In the genomic region with DNA sequence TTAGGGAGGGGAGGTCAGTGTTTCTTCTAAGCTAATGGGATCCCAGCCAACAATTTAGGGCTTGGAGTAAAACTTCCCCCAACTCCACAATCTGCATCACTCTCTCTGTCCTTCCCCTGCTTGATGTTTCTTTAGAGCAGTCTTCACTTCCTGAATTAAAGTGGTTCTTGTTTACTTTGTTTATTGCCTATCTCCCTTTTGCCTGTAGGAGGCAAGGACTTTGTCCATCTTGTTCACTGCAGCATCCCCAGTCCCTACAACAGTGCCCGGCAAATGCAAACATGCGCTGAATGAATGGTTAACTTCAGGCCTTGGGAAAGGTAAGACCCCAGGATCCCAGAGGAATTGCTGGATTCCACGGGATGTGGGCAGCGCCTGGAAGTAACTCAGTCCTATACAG, we compare ENCODE assay signal across 7 cellular contexts.
DNase-seq lines count a peak whose midpoint lies in the region; ATAC-seq, FAIRE-seq and TF ChIP-seq lines count a peak whose summit lies in the region.
"Not testable (repeated sequence)": the region's sequence is repeated elsewhere in the genome, so short reads cannot be mapped to it uniquely, and the experiment has no call there.

No MANE protein-coding gene starts in this region.

- CTCF ChIA-PET in A549 (lab: Yijun Ruan, JAX) = interaction anchor here (1.2 to 1.6 kb wide), 3 partner anchors 10 to 599 kb away, joined by 3 to 4 read pairs (median 3); no protein-coding TSS in a partner anchor
- CTCF ChIA-PET in PC-3 (lab: Charles Lee); K562 (lab: Yijun Ruan, JAX; ENCODE audit: low intra/inter-chr PET ratio); HepG2 (lab: Yijun Ruan, JAX; ENCODE audit: low intra/inter-chr PET ratio, low total read pairs): not testable (repeated sequence)

- peak overlapping the region; percentile 9 for H3K4me3 Mint-ChIP-seq in nephron progenitor cell

- not testable (repeated sequence) for H3K36me3 ChIP-seq in PC-3 (ENCODE audit: low read depth, low read length); K562 (ENCODE audit: control insufficient read depth, insufficient read depth, low read length); HepG2 (replicated peaks in 1 of 2; ENCODE audit: control insufficient read depth in 1 of 2, insufficient read depth in 2 of 2, low read length in 2 of 2)

- FAIRE-seq in A549 (lab: Jason Lieb, UNC); K562 (lab: Jason Lieb, UNC): not testable (repeated sequence)
- peak; percentile 90 for FAIRE-seq in HepG2 (lab: Jason Lieb, UNC)

- not testable (repeated sequence) for H3K27me3 ChIP-seq in PC-3 (ENCODE audit: low read length); HepG2 (ENCODE audit: control insufficient read depth in 1 of 2, insufficient read depth in 2 of 2, low read length in 2 of 2)
- H3K27me3 ChIP-seq in K562 (ENCODE audit: control insufficient read depth in 2 of 2, insufficient read depth in 2 of 2, low read length in 2 of 2) = peaks cover 4 to 18% of the 10 kb centered on the region in 2 experiments; a peak in 4 of 5 replicates

- not testable (repeated sequence) for H4K20me1 ChIP-seq in PC-3 (ENCODE audit: low read length); K562 (replicated peaks; ENCODE audit: control insufficient read depth, insufficient read depth, low read length); HepG2 (ENCODE audit: insufficient read depth, low read length)

- H3K9me2 ChIP-seq in PC-3 (replicated peaks; ENCODE audit: low read length) = not testable (repeated sequence)

- not testable (repeated sequence) for H3K9ac ChIP-seq in PC-3 (ENCODE audit: low read length); K562 (ENCODE audit: insufficient read depth in 1 of 2, low read depth in 2 of 2, low read length in 2 of 2); HepG2 (ENCODE audit: insufficient read depth, low read depth, low read length)

- H3K79me2 ChIP-seq in PC-3 (ENCODE audit: low read length); K562 (ENCODE audit: control insufficient read depth, insufficient read depth, low read length); HepG2 (ENCODE audit: insufficient read depth, low read length): not testable (repeated sequence)

- not testable (repeated sequence) for H3K4me2 ChIP-seq in A549; PC-3 (ENCODE audit: low read length); K562 (ENCODE audit: insufficient read depth, low read length)
- peak overlapping the region; percentile 53 for H3K4me2 ChIP-seq in HepG2 (ENCODE audit: low read depth, low read length)

- not testable (repeated sequence) for H3F3A ChIP-seq in PC-3 (ENCODE audit: low read length, unreplicated experiment)

- not testable (repeated sequence) for BruUV-seq in PC-3 (replicated peaks; lab: Mats Ljungman, UMichigan); K562 (replicated peaks; lab: Mats Ljungman, UMichigan); HepG2 (replicated peaks; lab: Mats Ljungman, UMichigan)

- intact Hi-C loops in PC-3 (cut with micrococcal nuclease); K562 (cut with micrococcal nuclease); HepG2 (cut with micrococcal nuclease; ENCODE audit: unreplicated experiment): not testable (repeated sequence)

- not testable (repeated sequence) for TF ChIP-seq CTCF in A549 (IDR thresholded peaks at IDR 0.05); PC-3 (conservative IDR thresholded peaks at IDR 0.05; ENCODE audit: low read depth, low read length); K562 (IDR thresholded peaks at IDR 0.05 in 2 of 3, conservative IDR thresholded peaks at IDR 0.05 in 1 of 3; ENCODE audit: insufficient read depth in 2 of 3, low read depth in 1 of 3, low read length in 3 of 3); nephron progenitor cell (IDR thresholded peaks at IDR 0.05)
- TF ChIP-seq CTCF in epithelial cell of esophagus (IDR thresholded peaks at IDR 0.05; ENCODE audit: insufficient read depth, low read depth, low read length, missing control alignments) (peak; percentile 6), HepG2 (CRISPR knock-in tag; IDR thresholded peaks at IDR 0.05) (peak; percentile 35)

- DNase-seq in A549 (ENCODE audit: low read depth in 1 of 2, low spot score in 1 of 2); PC-3; K562 (ENCODE audit: extremely low read depth in 1 of 4, low spot score in 3 of 4); epithelial cell of esophagus (ENCODE audit: low read depth); nephron progenitor cell: not testable (repeated sequence)
- DNase-seq in HuH-7 (ENCODE audit: low spot score) = peak; percentile 65
- peak; percentile 76 for DNase-seq in HepG2 (ENCODE audit: low spot score)

- not testable (repeated sequence) for H3K9me3 ChIP-seq in A549; PC-3 (ENCODE audit: low read length); K562 (replicated peaks; ENCODE audit: control insufficient read depth, insufficient read depth, low read depth, low read length); HepG2 (ENCODE audit: low read length)

- not testable (repeated sequence) for H3K27ac ChIP-seq in A549; PC-3 (ENCODE audit: low read length); K562 (ENCODE audit: extremely low read depth, low read depth, low read length); HepG2 (ENCODE audit: extremely low read length, insufficient read depth, low read length)

- ATAC-seq in A549 = peak; percentile 39 to 70; a peak in 3 of 6 replicates
- peak; percentile 33; the same call in 1 of the 2 replicates for ATAC-seq in PC-3
- not testable (repeated sequence) for ATAC-seq in K562
- peak; percentile 99 for ATAC-seq in HepG2

- not testable (repeated sequence) for H3K27ac Mint-ChIP-seq in nephron progenitor cell

- H3K4me3 ChIP-seq in A549; PC-3 (ENCODE audit: low read length); K562; epithelial cell of esophagus (ENCODE audit: low read length): not testable (repeated sequence)
- H3K4me3 ChIP-seq in HepG2 (replicated peaks in 1 of 3; ENCODE audit: insufficient read depth in 1 of 3, low read depth in 2 of 3, low read length in 3 of 3) = 0 out of 6 replicates have a peak overlapping the region, but pooled peaks of 1 of the 3 experiments have one; percentile 2

- H3K4me1 Mint-ChIP-seq in nephron progenitor cell = not testable (repeated sequence)

- not testable (repeated sequence) for H3K4me1 ChIP-seq in A549; PC-3 (ENCODE audit: insufficient read depth, low read length); K562 (replicated peaks in 1 of 2; ENCODE audit: control insufficient read depth in 2 of 2, insufficient read depth in 2 of 2, low read length in 2 of 2)
- peaks cover 38% of the 10 kb centered on the region for H3K4me1 ChIP-seq in HepG2 (ENCODE audit: insufficient read depth, low read length)

- TF ChIP-seq POLR2A in A549 (IDR thresholded peaks at IDR 0.05; ENCODE audit: low read length); K562 (conservative IDR thresholded peaks at IDR 0.05); HepG2 (IDR thresholded peaks at IDR 0.05; ENCODE audit: insufficient read depth in 1 of 2, low read depth in 2 of 2, low read length in 2 of 2): not testable (repeated sequence)

- H3K9me1 ChIP-seq in K562 (ENCODE audit: control insufficient read depth, insufficient read depth, low read length) = not testable (repeated sequence)

- H3K9me3 Mint-ChIP-seq in nephron progenitor cell = not testable (repeated sequence)

- TF ChIP-seq RAD21 in A549 (conservative IDR thresholded peaks at IDR 0.05 in 1 of 2, IDR thresholded peaks at IDR 0.05 in 1 of 2); K562 (CRISPR knock-in tag; conservative IDR thresholded peaks at IDR 0.05 in 1 of 2, IDR thresholded peaks at IDR 0.05 in 1 of 2): not testable (repeated sequence)
- peak; percentile 36; the same call in 1 of the 2 replicates for TF ChIP-seq RAD21 in HepG2 (CRISPR knock-in tag; IDR thresholded peaks at IDR 0.05)

- not testable (repeated sequence) for TF ChIP-seq EP300 in A549 (IDR thresholded peaks at IDR 0.05); K562 (IDR thresholded peaks at IDR 0.05; ENCODE audit: low read length); HepG2 (CRISPR knock-in tag; IDR thresholded peaks at IDR 0.05; ENCODE audit: borderline replicate concordance)
- TF ChIP-seq EP300 in HepG2 (IDR thresholded peaks at IDR 0.05; ENCODE audit: low read depth in 2 of 2, low read length in 2 of 2) = peak in 1 of 2 experiments; percentile 39; a peak in 1 of 4 replicates

- POLR2A ChIA-PET in A549 (lab: Yijun Ruan, JAX); PC-3 (lab: Charles Lee; ENCODE audit: unreplicated experiment); K562 (lab: Yijun Ruan, JAX); HepG2 (lab: Yijun Ruan, JAX): not testable (repeated sequence)

- H2AFZ ChIP-seq in PC-3 (ENCODE audit: low read length); HepG2 (ENCODE audit: low read length): not testable (repeated sequence)
- peak overlapping the region; percentile 74; the same call in 1 of the 2 replicates for H2AFZ ChIP-seq in K562 (ENCODE audit: low read depth, low read length)

- H3K27me3 Mint-ChIP-seq in nephron progenitor cell (ENCODE audit: low read depth, poor library complexity) = not testable (repeated sequence)

- 61% methylated on average over 2 of the region's 4 CpGs for WGBS in A549 (ENCODE audit: missing lambda C conversion rate)
- 85% methylated on average over 2 of the region's 4 CpGs for WGBS in K562 (ENCODE audit: insufficient coverage, low coverage, missing lambda C conversion rate)
- 1% methylated on average over 4 of the region's 4 CpGs for WGBS in HepG2 (ENCODE audit: low lambda C conversion rate)

- in situ Hi-C loops in K562 (cut with MboI) = not testable (repeated sequence)
- in situ Hi-C loops in HepG2 (cut with HindIII; ENCODE audit: extremely low pct_ligation_motif_present, low pct_unique_long_range_greater_than_20kb) = loop anchor here (25.0 kb wide), 1 partner anchor 598 kb away; no protein-coding TSS in a partner anchor

- H3K36me3 Mint-ChIP-seq in nephron progenitor cell (ENCODE audit: low read depth) = not testable (repeated sequence)

TF ChIP-seq in HepG2, 621 proteins besides CTCF, POLR2A, EP300 and RAD21 (continues in another document):
- peak; percentile 79 for TF ChIP-seq ZMYM4 (CRISPR knock-in tag; IDR thresholded peaks at IDR 0.05)
- TF ChIP-seq SMC3 (IDR thresholded peaks at IDR 0.05; ENCODE audit: low read length) = peak; percentile 7; the same call in 1 of the 2 replicates
